ENCODE assay signal across 9 cellular contexts in genomic region chrX:68571292-68572256, GRCh38.
DNase-seq lines count a peak whose midpoint lies in the region; ATAC-seq, FAIRE-seq and TF ChIP-seq lines count a peak whose summit lies in the region.
"Had no signal": no experiment of that assay in that cellular context is flagged by ENCODE, and none has a peak within 500 bp of the region (broad histone marks: within the 10 kb centered on the region; RNA-seq: fewer than 3 reads in every experiment).

No MANE protein-coding gene starts in this region.

- peak; percentile 80 to 85 for ATAC-seq in activated CD4-positive, CD25-positive, alpha-beta regulatory T cell treated with anti-CD3 and anti-CD28 coated beads, Interleukin-2, amount 50 U/mL, for 24 hours
- ATAC-seq in HG02610 (IDR thresholded peaks at IDR 0.05; ENCODE audit: unreplicated experiment): peak; percentile 93

- no peak for DNase-seq in activated CD4-positive, CD25-positive, alpha-beta regulatory T cell (lab: John Stamatoyannopoulos, UW)
- DNase-seq in NB4 (ENCODE audit: low read depth) (peak; percentile 90), fibroblast of the aortic adventitia (ENCODE audit: low read depth) (peak; percentile 76), dorsolateral prefrontal cortex (no peak), NCI-H2081 treated with DMSO at 0.1 percent for 48 hours (lab: John Stamatoyannopoulos, UW) (no peak), small intestine (no peak)

- H3K9me3 ChIP-seq in small intestine (ENCODE audit: control insufficient read depth, low read depth): no peaks in the 10 kb centered on the region

- intact Hi-C loops in dorsolateral prefrontal cortex (cut with DNase I): no loop called here

- WGBS in small intestine, 3 donors: 72 to 88% (median 79%) methylated on average over 5 of the region's 5 CpGs

- TF ChIP-seq POLR2A in NB4 (IDR thresholded peaks at IDR 0.05; ENCODE audit: extremely low read depth, insufficient read length): no peak

- H3K27me3 ChIP-seq in dorsolateral prefrontal cortex (peaks cover 0 to 78% (median 10%) of the 10 kb centered on the region in 45 donors), small intestine (ENCODE audit: control insufficient read depth in 2 of 2, insufficient read depth in 2 of 2, low read length in 2 of 2) (no peaks in the 10 kb centered on the region)

- no peak overlapping the region for H3K4me3 ChIP-seq in NB4 (ENCODE audit: low read depth, low read length)
- H3K4me3 ChIP-seq in fibroblast of the aortic adventitia (ENCODE audit: low read depth, low read length): no peak overlapping the region
- H3K4me3 ChIP-seq in dorsolateral prefrontal cortex: no peak overlapping the region
- no peak overlapping the region for H3K4me3 ChIP-seq in small intestine (ENCODE audit: low read depth in 1 of 2, low read length in 2 of 2)
- H3K4me3 ChIP-seq: BLaER1 had no signal

- H3K27ac ChIP-seq in dorsolateral prefrontal cortex (no peak overlapping the region), small intestine (ENCODE audit: low read depth in 1 of 2, low read length in 1 of 2) (no peak overlapping the region)
- H3K27ac ChIP-seq: BLaER1 had no signal

- no peaks in the 10 kb centered on the region for H3K36me3 ChIP-seq in small intestine (ENCODE audit: control insufficient read depth in 2 of 2, insufficient read depth in 2 of 2, low read length in 2 of 2)
- H3K36me3 ChIP-seq: BLaER1 had no signal

- no peak for TF ChIP-seq CTCF in NB4 (IDR thresholded peaks at IDR 0.05; ENCODE audit: low read depth, low read length)
- no peak for TF ChIP-seq CTCF in fibroblast of the aortic adventitia (IDR thresholded peaks at IDR 0.05; ENCODE audit: insufficient read depth, low read length)
- no peak for TF ChIP-seq CTCF in dorsolateral prefrontal cortex (IDR thresholded peaks at IDR 0.05 in 54 of 56, conservative IDR thresholded peaks at IDR 0.05 in 2 of 56; ENCODE audit: low read depth in 1 of 56, partially characterized antibody in 56 of 56)

- no peak for FAIRE-seq in small intestine (lab: Jason Lieb, UNC)

- H3K4me1 ChIP-seq in small intestine (ENCODE audit: control insufficient read depth in 2 of 2, insufficient read depth in 1 of 2, low read depth in 1 of 2, low read length in 1 of 2): no peaks in the 10 kb centered on the region

Comparison
In these comparisons a context has a peak if more than half of its experiments do, and no peak if none do; other contexts are left out.
1. DNase-seq: peak in NB4 (single experiment) and fibroblast of the aortic adventitia (single experiment); none in activated CD4-positive, CD25-positive, alpha-beta regulatory T cell (0 of 4), dorsolateral prefrontal cortex (0 of 10), NCI-H2081 treated with DMSO at 0.1 percent for 48 hours (single experiment) and small intestine (single experiment).